Comparison of ENCODE assay signal across 8 cellular contexts in the genomic region with DNA sequence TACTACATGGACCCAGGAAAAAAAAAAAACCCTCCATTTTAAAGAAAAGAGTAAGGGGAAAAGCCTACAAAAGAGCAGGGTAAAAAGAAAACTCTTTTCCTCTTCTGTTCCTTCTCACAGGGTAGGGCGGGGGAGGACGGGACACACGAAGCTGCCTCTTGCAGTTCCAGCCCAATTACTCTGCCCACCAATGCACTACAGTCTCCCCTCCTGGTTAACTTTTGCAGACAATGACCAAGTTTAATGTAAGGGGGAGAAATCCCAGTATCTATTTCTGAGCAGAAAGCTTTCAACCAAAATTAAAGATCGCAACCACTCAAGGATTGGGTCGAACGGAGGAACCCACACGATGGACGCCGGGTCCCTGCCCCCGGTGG. TPM values are rescaled to one million over a fixed set of nuclear protein-coding genes. Genes with fewer than 3 reads are reported as not detected.
DNase-seq lines count a peak whose midpoint lies in the region; ATAC-seq and TF ChIP-seq lines count a peak whose summit lies in the region.

No MANE protein-coding gene starts in this region.

- intact Hi-C loops in Panc1 (cut with micrococcal nuclease; ENCODE audit: unreplicated experiment): no loop called here

- CTCF ChIA-PET in Panc1 (lab: Charles Lee): interaction anchor here (0.6 kb wide), 1 partner anchor 1489 kb away, joined by 3 read pairs; no protein-coding TSS in a partner anchor

- peak overlapping the region; percentile 94 for H3K4me3 Mint-ChIP-seq in neural progenitor cell

- H3K4me3 ChIP-seq in Panc1 (ENCODE audit: low read depth in 2 of 2, low read length in 2 of 2): peak overlapping the region; percentile 59 to 74
- H3K4me3 ChIP-seq in endocrine pancreas (ENCODE audit: control insufficient read depth, insufficient read depth, low read length): peak overlapping the region; percentile 55
- H3K4me3 ChIP-seq in neural progenitor cell: peak overlapping the region; percentile 100

- peaks cover 20% of the 10 kb centered on the region for H3K4me1 Mint-ChIP-seq in neural progenitor cell

- H3K27ac Mint-ChIP-seq in neural progenitor cell: peak overlapping the region; percentile 91

- H3K4me2 ChIP-seq in neural progenitor cell: peak overlapping the region; percentile 96

- H3K36me3 ChIP-seq in Panc1 (ENCODE audit: control insufficient read depth, insufficient read depth, low read length) (no peaks in the 10 kb centered on the region; the same call in 1 of the 2 replicates), endocrine pancreas (ENCODE audit: control insufficient read depth, insufficient read depth, low read length) (no peaks in the 10 kb centered on the region), neural progenitor cell (no peaks in the 10 kb centered on the region)

- H3K9ac ChIP-seq in endocrine pancreas (ENCODE audit: control insufficient read depth, insufficient read depth, low read length): peak overlapping the region; percentile 62
- peak overlapping the region; percentile 80 for H3K9ac ChIP-seq in neural progenitor cell

- no peaks in the 10 kb centered on the region for H3K27me3 ChIP-seq in Panc1 (ENCODE audit: control insufficient read depth, insufficient read depth, low read length)
- no peaks in the 10 kb centered on the region for H3K27me3 ChIP-seq in endocrine pancreas (ENCODE audit: control insufficient read depth, insufficient read depth, low read length)
- peaks cover 26% of the 10 kb centered on the region for H3K27me3 ChIP-seq in neural progenitor cell

- H3K9me3 ChIP-seq in Panc1 (ENCODE audit: control insufficient read depth, insufficient read depth, low read depth, low read length) (no peaks in the 10 kb centered on the region), endocrine pancreas (ENCODE audit: control insufficient read depth, low read length) (no peaks in the 10 kb centered on the region), neural progenitor cell (ENCODE audit: low read depth) (no peaks in the 10 kb centered on the region)

- peaks cover 56% of the 10 kb centered on the region for H4K20me1 ChIP-seq in neural progenitor cell (ENCODE audit: low read depth)

- in situ Hi-C loops in Panc1 (cut with HindIII; ENCODE audit: low pct_unique_long_range_greater_than_20kb, low sequenced_read_pairs): no loop called here

- TF ChIP-seq CTCF in Panc1 (IDR thresholded peaks at IDR 0.05) (no peak), neural progenitor cell (IDR thresholded peaks at IDR 0.05) (no peak)

- H3K27me3 Mint-ChIP-seq in neural progenitor cell (ENCODE audit: insufficient read depth, low read depth): peaks cover 11% of the 10 kb centered on the region

- peak; percentile 25 for DNase-seq in activated CD4-positive, alpha-beta T cell treated with anti-CD3 and anti-CD28 coated beads for 48 hours
- DNase-seq in activated CD4-positive, alpha-beta T cell treated with anti-CD3 and anti-CD28 coated beads, Interleukin-2, amount 50 U/mL, for 1 hour: no peak
- DNase-seq in Panc1 (ENCODE audit: low read depth, low spot score) (no peak), neural progenitor cell (ENCODE audit: low spot score) (peak; percentile 33), NCI-H446 (lab: John Stamatoyannopoulos, UW) (no peak), midbrain (lab: John Stamatoyannopoulos, UW) (no peak)

- BruUV-seq in Panc1 (replicated peaks; lab: Mats Ljungman, UMichigan): no TSS peak

- no peak overlapping the region for H2AFZ ChIP-seq in neural progenitor cell (replicated peaks)

- no peak for ATAC-seq in Panc1
- no peak for ATAC-seq in HG02973 (IDR thresholded peaks at IDR 0.05; ENCODE audit: unreplicated experiment)

- peaks cover 59% of the 10 kb centered on the region for H3K79me2 ChIP-seq in neural progenitor cell (ENCODE audit: low read depth)

- H3K4me1 ChIP-seq in Panc1 (ENCODE audit: control insufficient read depth, insufficient read depth, low read length): no peaks in the 10 kb centered on the region; the same call in 1 of the 2 replicates
- H3K4me1 ChIP-seq in endocrine pancreas (ENCODE audit: control insufficient read depth, insufficient read depth, low read length): no peaks in the 10 kb centered on the region
- peaks cover 10% of the 10 kb centered on the region for H3K4me1 ChIP-seq in neural progenitor cell

- peaks cover 8% of the 10 kb centered on the region for H3K9me3 Mint-ChIP-seq in neural progenitor cell

- no peaks in the 10 kb centered on the region for H3F3A ChIP-seq in neural progenitor cell (ENCODE audit: low read depth)

- H3K36me3 Mint-ChIP-seq in neural progenitor cell: no peaks in the 10 kb centered on the region

- POLR2A ChIA-PET in Panc1 (lab: Charles Lee): no interaction called here

- H3K27ac ChIP-seq in Panc1 (ENCODE audit: low read length) (peak overlapping the region; percentile 75), neural progenitor cell (no peak overlapping the region)

RNA-seq across cellular contexts. Expression of a gene that starts 1.3 kb away (rescaled TPM):
- total RNA-seq in Panc1 (2021; ENCODE audit: unreplicated experiment) (27.6 TPM), neural progenitor cell (ENCODE audit: low replicate concordance) (14.8 and 21.7 TPM in 2 replicates)
- 23.2 TPM for polyA plus RNA-seq in Panc1 (2012; ENCODE audit: insufficient read length)

RNA-seq across cellular contexts. Expression of a gene that starts 41.3 kb away (rescaled TPM):
- total RNA-seq in Panc1 (2021; ENCODE audit: unreplicated experiment) (22.1 TPM), neural progenitor cell (ENCODE audit: low replicate concordance) (19.0 and 28.3 TPM in 2 replicates)
- polyA plus RNA-seq in Panc1 (2012; ENCODE audit: insufficient read length): 29.3 TPM

Comparison
In these comparisons a context has a peak if more than half of its experiments do, and no peak if none do; other contexts are left out.
1. DNase-seq: peak in activated CD4-positive, alpha-beta T cell treated with anti-CD3 and anti-CD28 coated beads for 48 hours (single experiment) and neural progenitor cell (single experiment); none in activated CD4-positive, alpha-beta T cell treated with anti-CD3 and anti-CD28 coated beads, Interleukin-2, amount 50 U/mL, for 1 hour (single experiment), Panc1 (single experiment), NCI-H446 (0 of 2) and midbrain (single experiment).
2. Peak in every context shown above with its lines, with median percentiles within 50 percentile points of each other: H3K4me3 ChIP-seq.